16 cellular contexts compared by ENCODE assay signal in the genomic region with DNA sequence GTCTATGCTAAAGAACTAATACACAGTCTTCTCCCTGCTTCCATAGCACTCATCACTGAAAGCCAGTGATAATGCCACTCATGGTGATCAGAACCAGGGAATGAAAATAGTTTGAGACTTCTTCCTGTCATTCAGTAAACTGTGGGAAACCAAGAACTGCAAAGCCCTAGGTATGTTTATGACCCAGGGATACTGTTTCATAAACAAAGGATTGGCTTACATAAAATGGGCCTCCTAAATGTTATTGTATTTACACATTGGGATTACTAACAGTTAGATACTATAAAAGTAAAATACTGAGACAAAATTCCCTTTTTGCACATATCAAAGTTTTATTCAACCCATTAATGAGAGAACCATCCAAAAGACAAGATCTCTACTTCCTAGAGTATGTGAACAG. TPM values are rescaled to one million over a fixed set of nuclear protein-coding genes. Genes with fewer than 3 reads are reported as not detected.
DNase-seq lines count a peak whose midpoint lies in the region; ATAC-seq and TF ChIP-seq lines count a peak whose summit lies in the region.
"Had no signal": no experiment of that assay in that cellular context is flagged by ENCODE, and none has a peak within 500 bp of the region (broad histone marks: within the 10 kb centered on the region; RNA-seq: fewer than 3 reads in every experiment).

No MANE protein-coding gene starts in this region.

- H2BK15ac ChIP-seq in mesenchymal stem cell (ENCODE audit: low read depth, poor library complexity, severe bottlenecking) = no peak overlapping the region

- H2BK120ac ChIP-seq in mesenchymal stem cell (ENCODE audit: low read depth, low read length) = no peak overlapping the region

- no peak overlapping the region for H3K23ac ChIP-seq in mesenchymal stem cell (ENCODE audit: low read length in 2 of 2)

- no peak overlapping the region for H3K18ac ChIP-seq in mesenchymal stem cell (ENCODE audit: low read depth in 1 of 2, low read length in 2 of 2)

- TF ChIP-seq CTCF in AG04450 (IDR thresholded peaks at IDR 0.05; ENCODE audit: low read depth, low read length) (no peak), PC-3 (conservative IDR thresholded peaks at IDR 0.05; ENCODE audit: low read depth, low read length) (no peak)

- H3K9ac ChIP-seq in PC-3 (ENCODE audit: low read length) = no peak overlapping the region
- no peak overlapping the region for H3K9ac ChIP-seq in mesenchymal stem cell (ENCODE audit: low read length)
- H3K9ac ChIP-seq: BLaER1 treated with 17β-estradiol and CSF1 and Interleukin-3, amounts not matched to agents 10 nM and 100 nM had no signal

- H2AFZ ChIP-seq in PC-3 (ENCODE audit: low read length) (no peak overlapping the region), mesenchymal stem cell (ENCODE audit: low read depth, low read length) (no peak overlapping the region)

- no TSS peak for BruUV-seq in PC-3 (replicated peaks; lab: Mats Ljungman, UMichigan)

- intact Hi-C loops in PC-3 (cut with micrococcal nuclease) (no loop called here), head of caudate nucleus (cut with DNase I) (no loop called here)

- H3K27me3 ChIP-seq in AG04450 (ENCODE audit: control insufficient read depth, insufficient read depth, low read length) (peaks cover 2% of the 10 kb centered on the region), PC-3 (ENCODE audit: low read length) (peaks cover 30% of the 10 kb centered on the region), mesenchymal stem cell (ENCODE audit: control insufficient read depth in 1 of 2, insufficient read depth in 1 of 2, low read length in 2 of 2) (peaks cover 0 to 22% of the 10 kb centered on the region in 2 experiments)
- H3K27me3 ChIP-seq: BLaER1 treated with 17β-estradiol and CSF1 and Interleukin-3, amounts not matched to agents 10 nM and 100 nM had no signal

- no peaks in the 10 kb centered on the region for H3F3A ChIP-seq in PC-3 (ENCODE audit: low read length, unreplicated experiment)

- H3K4me3 ChIP-seq in AG04450 (ENCODE audit: low read depth, low read length) (no peak overlapping the region), PC-3 (ENCODE audit: low read length) (no peak overlapping the region), mesenchymal stem cell (ENCODE audit: insufficient read depth in 1 of 2, low read depth in 1 of 2, low read length in 2 of 2) (no peak overlapping the region)
- H3K4me3 ChIP-seq: BLaER1 treated with 17β-estradiol and CSF1 and Interleukin-3, amounts not matched to agents 10 nM and 100 nM; HAP-1 had no signal

- H3K36me3 ChIP-seq in PC-3 (ENCODE audit: low read depth, low read length) (no peaks in the 10 kb centered on the region), mesenchymal stem cell (ENCODE audit: control insufficient read depth in 1 of 2, insufficient read depth in 2 of 2, low read depth in 1 of 2, low read length in 2 of 2) (no peaks in the 10 kb centered on the region)
- H3K36me3 ChIP-seq: BLaER1 treated with 17β-estradiol and CSF1 and Interleukin-3, amounts not matched to agents 10 nM and 100 nM; HAP-1 had no signal

- H3K9me3 ChIP-seq in AG04450 (ENCODE audit: control insufficient read depth, insufficient read depth, low read length) = no peaks in the 10 kb centered on the region
- H3K9me3 ChIP-seq in PC-3 (ENCODE audit: low read length) = no peaks in the 10 kb centered on the region
- H3K9me3 ChIP-seq in mesenchymal stem cell (ENCODE audit: control insufficient read depth, low read length) = no peaks in the 10 kb centered on the region
- H3K9me3 ChIP-seq: BLaER1 treated with 17β-estradiol and CSF1 and Interleukin-3, amounts not matched to agents 10 nM and 100 nM; HAP-1 had no signal

- H3K4me1 ChIP-seq in PC-3 (ENCODE audit: insufficient read depth, low read length) (no peaks in the 10 kb centered on the region), mesenchymal stem cell (ENCODE audit: control insufficient read depth, insufficient read depth, low read depth, low read length) (no peaks in the 10 kb centered on the region)
- H3K4me1 ChIP-seq: BLaER1 treated with 17β-estradiol and CSF1 and Interleukin-3, amounts not matched to agents 10 nM and 100 nM; HAP-1 had no signal

- H4K20me1 ChIP-seq in PC-3 (ENCODE audit: low read length) = no peaks in the 10 kb centered on the region
- H4K20me1 ChIP-seq: BLaER1 treated with 17β-estradiol and CSF1 and Interleukin-3, amounts not matched to agents 10 nM and 100 nM had no signal

- CTCF ChIA-PET in AG04450 (lab: Charles Lee) = no interaction called here
- CTCF ChIA-PET in HEK293T (lab: Yijun Ruan, JAX) = no interaction called here
- CTCF ChIA-PET in PC-3 (lab: Charles Lee) = no interaction called here

- H3K79me2 ChIP-seq in PC-3 (ENCODE audit: low read length) = no peaks in the 10 kb centered on the region

- H3K4me2 ChIP-seq in PC-3 (ENCODE audit: low read length) (no peak overlapping the region), mesenchymal stem cell (ENCODE audit: low read length, poor library complexity, severe bottlenecking) (no peak overlapping the region)
- H3K4me2 ChIP-seq: BLaER1 treated with 17β-estradiol and CSF1 and Interleukin-3, amounts not matched to agents 10 nM and 100 nM had no signal

- no peaks in the 10 kb centered on the region for H3K79me1 ChIP-seq in mesenchymal stem cell (replicated peaks; ENCODE audit: low read length, poor library complexity, severe bottlenecking)

- H2BK5ac ChIP-seq in mesenchymal stem cell (ENCODE audit: low read depth, low read length, poor library complexity, severe bottlenecking) = no peak overlapping the region

- no peak overlapping the region for H2AK5ac ChIP-seq in mesenchymal stem cell (ENCODE audit: low read length, severe bottlenecking)

- no peak overlapping the region for H3K4ac ChIP-seq in mesenchymal stem cell (ENCODE audit: low read depth in 1 of 2, low read length in 2 of 2)

- H4K8ac ChIP-seq in mesenchymal stem cell (ENCODE audit: low read length) = no peak overlapping the region

- no peak overlapping the region for H2BK12ac ChIP-seq in mesenchymal stem cell (ENCODE audit: low read length in 2 of 2)

- ATAC-seq in PC-3 = peak; percentile 83
- ATAC-seq: CD8-positive, alpha-beta T cell had no signal

- no peak overlapping the region for H3K14ac ChIP-seq in mesenchymal stem cell (ENCODE audit: low read length in 2 of 2)

- DNase-seq in AG04450 (ENCODE audit: low read depth, low spot score) (peak; percentile 11), HEK293T (ENCODE audit: extremely low spot score) (no peak), PC-3 (no peak), mesenchymal stem cell (peak; percentile 13), NCI-H1092 (lab: John Stamatoyannopoulos, UW) (no peak), head of caudate nucleus (no peak), SW480 (ENCODE audit: low spot score) (no peak)
- DNase-seq: Calu3; CD8-positive, alpha-beta T cell; DMS79 treated with DMSO at 0.1 percent for 48 hours; GF-D8; HFFc6 had no signal

- H4K91ac ChIP-seq in mesenchymal stem cell (ENCODE audit: low read length) = no peak overlapping the region

- no peak overlapping the region for H3K27ac ChIP-seq in AG04450 (ENCODE audit: low read depth, low read length)
- H3K27ac ChIP-seq in PC-3 (ENCODE audit: low read length) = no peak overlapping the region
- H3K27ac ChIP-seq in mesenchymal stem cell (ENCODE audit: low read length, poor library complexity, severe bottlenecking) = no peak overlapping the region
- H3K27ac ChIP-seq: 22Rv1; BLaER1 treated with 17β-estradiol and CSF1 and Interleukin-3, amounts not matched to agents 10 nM and 100 nM; HL-60 had no signal

- POLR2A ChIA-PET in AG04450 (lab: Yijun Ruan, JAX) = no interaction called here
- POLR2A ChIA-PET in HEK293T (lab: Yijun Ruan, JAX) = no interaction called here
- POLR2A ChIA-PET in PC-3 (lab: Charles Lee; ENCODE audit: unreplicated experiment) = interaction anchor here (0.6 kb wide), 1 partner anchor 95 kb away, joined by 3 read pairs; no protein-coding TSS in a partner anchor

- no peaks in the 10 kb centered on the region for H3K9me2 ChIP-seq in PC-3 (replicated peaks; ENCODE audit: low read length)

TF ChIP-seq in HEK293T, 16 proteins besides CTCF, POLR2A, EP300 and RAD21:
- no peak for TF ChIP-seq NFRKB (IDR thresholded peaks at IDR 0.05)
- TF ChIP-seq SUZ12 (IDR thresholded peaks at IDR 0.05) = no peak
- TF ChIP-seq HDGF (IDR thresholded peaks at IDR 0.05; ENCODE audit: borderline replicate concordance) = no peak
- no peak for TF ChIP-seq L3MBTL2 (conservative IDR thresholded peaks at IDR 0.05)
- TF ChIP-seq FOXA1 (IDR thresholded peaks at IDR 0.05) = no peak
- TF ChIP-seq, protein P1, sequence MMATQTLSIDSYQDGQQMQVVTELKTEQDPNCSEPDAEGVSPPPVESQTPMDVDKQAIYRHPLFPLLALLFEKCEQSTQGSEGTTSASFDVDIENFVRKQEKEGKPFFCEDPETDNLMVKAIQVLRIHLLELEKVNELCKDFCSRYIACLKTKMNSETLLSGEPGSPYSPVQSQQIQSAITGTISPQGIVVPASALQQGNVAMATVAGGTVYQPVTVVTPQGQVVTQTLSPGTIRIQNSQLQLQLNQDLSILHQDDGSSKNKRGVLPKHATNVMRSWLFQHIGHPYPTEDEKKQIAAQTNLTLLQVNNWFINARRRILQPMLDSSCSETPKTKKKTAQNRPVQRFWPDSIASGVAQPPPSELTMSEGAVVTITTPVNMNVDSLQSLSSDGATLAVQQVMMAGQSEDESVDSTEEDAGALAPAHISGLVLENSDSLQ (IDR thresholded peaks at IDR 0.05) = 0 out of 2 replicates have a peak, but pooled peaks have one; percentile 4

RNA-seq across cellular contexts. Expression of a gene that starts 21.3 kb away (rescaled TPM):
- 3.4 and 4.7 TPM in 2 replicates for polyA plus RNA-seq in AG04450 (2011; rRNA removed)
- polyA minus RNA-seq in AG04450 (2011; rRNA and poly(A)+ RNA removed) = 3.7 and 6.6 TPM in 2 replicates
- total RNA-seq in PC-3 (2014; rRNA removed) = 8.6 and 13.0 TPM in 2 replicates
- polyA plus RNA-seq in mesenchymal stem cell (2013, experiment 1 of 2) = 5.9 TPM
- 5.8 TPM for polyA plus RNA-seq in mesenchymal stem cell (2013, experiment 2 of 2)

Comparison
In these comparisons a context has a peak if more than half of its experiments do, and no peak if none do; other contexts are left out.
1. DNase-seq: peak in AG04450 (single experiment) and mesenchymal stem cell (single experiment); none in HEK293T (single experiment), PC-3 (single experiment), NCI-H1092 (single experiment), head of caudate nucleus (0 of 42) and SW480 (single experiment).